ENCODE assay signal across 10 cellular contexts in the genomic region with DNA sequence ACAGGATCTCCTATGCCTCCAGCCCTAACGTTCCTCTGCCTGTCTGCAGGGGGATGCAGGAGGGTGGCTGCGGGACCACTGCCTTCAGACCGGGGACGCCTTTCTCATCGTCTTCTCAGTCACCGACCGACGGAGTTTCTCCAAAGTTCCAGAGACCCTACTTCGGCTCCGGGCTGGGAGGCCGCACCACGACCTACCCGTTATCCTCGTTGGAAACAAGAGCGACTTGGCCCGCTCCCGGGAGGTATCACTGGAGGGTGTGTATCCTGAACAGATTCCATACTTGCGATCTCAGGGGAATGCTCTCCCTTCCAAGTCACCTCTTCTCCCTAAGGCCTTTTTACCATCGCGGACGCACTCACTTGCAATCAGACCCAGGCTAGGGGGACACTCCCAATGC. TPM values are rescaled to one million over a fixed set of nuclear protein-coding genes. Genes with fewer than 3 reads are reported as not detected.
DNase-seq lines count a peak whose midpoint lies in the region; ATAC-seq and TF ChIP-seq lines count a peak whose summit lies in the region.
"Had no signal": no experiment of that assay in that cellular context is flagged by ENCODE, and none has a peak within 500 bp of the region (broad histone marks: within the 10 kb centered on the region; RNA-seq: fewer than 3 reads in every experiment).

No MANE protein-coding gene starts in this region.

- peaks cover 21% of the 10 kb centered on the region for H3K36me3 Mint-ChIP-seq in brain
- H3K36me3 Mint-ChIP-seq in naive B cell, result no peaks in the 10 kb centered on the region

- CTCF ChIA-PET in HCT116 (lab: Charles Lee), result interaction anchor here (1.0 to 7.0 kb wide), 3 partner anchors 14 to 316 kb away, joined by 3 to 51 read pairs (median 6); partner anchors contain the start of gene LRP10

- TF ChIP-seq RAD21 in HCT116 (IDR thresholded peaks at IDR 0.05; ENCODE audit: low read depth), result no peak

- no peaks in the 10 kb centered on the region for H3K9me2 ChIP-seq in HCT116 (ENCODE audit: insufficient read depth)

- H3K9me3 Mint-ChIP-seq in brain, result peaks cover 0 to 5% (median 3%) of the 10 kb centered on the region in 5 experiments
- no peaks in the 10 kb centered on the region for H3K9me3 Mint-ChIP-seq in naive B cell

- intact Hi-C loops in HCT116 (cut with micrococcal nuclease), result loop anchor here (1.0 kb wide), 1 partner anchor 14 kb away; no protein-coding TSS in a partner anchor

- POLR2A ChIA-PET in HCT116 (lab: Charles Lee), result interaction anchor here (1.0 to 1.2 kb wide), 2 partner anchors 13 to 15 kb away, joined by 3 to 5 read pairs; partner anchors contain the start of gene LRP10

- H4K20me1 ChIP-seq in HCT116 (ENCODE audit: insufficient read depth), result no peaks in the 10 kb centered on the region

- TSS peak; percentile 69 for BruUV-seq in HCT116 (replicated peaks; lab: Mats Ljungman, UMichigan)

- no peak for DNase-seq in HCT116 (ENCODE audit: low read depth, low spot score)
- no peak for DNase-seq in naive B cell
- DNase-seq in activated gamma-delta T cell (lab: John Stamatoyannopoulos, UW), result no peak
- DNase-seq in ACHN, result no peak
- DNase-seq in RPMI8226, result no peak
- DNase-seq: kidney glomerular epithelial cell, NCI-H2081 had no signal

- H3K27ac Mint-ChIP-seq in brain (peak overlapping the region in 3 of 5 experiments; percentile 79 to 95 (median 87)), naive B cell (peak overlapping the region; percentile 38 to 99 (median 96))

- H3K4me3 Mint-ChIP-seq in brain (peak overlapping the region; percentile 45 to 85 (median 74)), naive B cell (peak overlapping the region; percentile 75 to 98 (median 93))

- no peak for TF ChIP-seq CTCF in 22Rv1 (IDR thresholded peaks at IDR 0.05)
- no peak for TF ChIP-seq CTCF in HCT116 (IDR thresholded peaks at IDR 0.05 in 2 of 3, conservative IDR thresholded peaks at IDR 0.05 in 1 of 3; ENCODE audit: borderline replicate concordance in 1 of 3, insufficient read depth in 1 of 3, low read depth in 2 of 3, low read length in 2 of 3)
- no peak for TF ChIP-seq CTCF in brain (conservative IDR thresholded peaks at IDR 0.05)

- H3K4me3 ChIP-seq in HCT116 (replicated peaks in 1 of 2; ENCODE audit: low read depth in 1 of 2, low read length in 2 of 2), result peak overlapping the region; percentile 60 to 68

- in situ Hi-C loops in ACHN (cut with HindIII; ENCODE audit: low pct_ligation_motif_present, low pct_unique_long_range_greater_than_20kb, low sequenced_read_pairs), result no loop called here

- H3K27ac ChIP-seq in 22Rv1 (peak overlapping the region; percentile 95), HCT116 (ENCODE audit: low read depth, low read length) (peak overlapping the region; percentile 93)

- peaks cover 31 to 43% of the 10 kb centered on the region in 2 experiments for H3K4me1 ChIP-seq in HCT116 (ENCODE audit: control insufficient read depth in 1 of 2, insufficient read depth in 2 of 2, low read length in 2 of 2)

- RAD21 ChIA-PET in HCT116 (lab: Charles Lee; ENCODE audit: low non-redundant PET in 1 of 2, low total read pairs in 2 of 2, uncharacterized antibody in 2 of 2, unreplicated experiment in 2 of 2), result no interaction called here

- H3K9me3 ChIP-seq in HCT116 (ENCODE audit: control insufficient read depth in 1 of 2, insufficient read depth in 1 of 2, low read depth in 1 of 2, low read length in 2 of 2), result no peaks in the 10 kb centered on the region

- H3K27me3 ChIP-seq in HCT116 (ENCODE audit: insufficient read depth, low read length), result no peaks in the 10 kb centered on the region

- no peaks in the 10 kb centered on the region; the same call in 1 of the 2 replicates for H3K79me2 ChIP-seq in HCT116 (ENCODE audit: insufficient read depth, low read length)

- peak overlapping the region; percentile 79 for H3K4me2 ChIP-seq in HCT116 (ENCODE audit: low read length)

- H3K4me1 Mint-ChIP-seq in brain (peaks cover 70% of the 10 kb centered on the region), naive B cell (peaks cover 60 to 79% (median 75%) of the 10 kb centered on the region in 3 donors)

- H2AFZ ChIP-seq in HCT116 (ENCODE audit: low read depth, low read length, poor library complexity, severe bottlenecking), result peak overlapping the region; percentile 61

- peak overlapping the region; percentile 72 for H3K9ac ChIP-seq in HCT116 (ENCODE audit: low read length)

- peaks cover 10% of the 10 kb centered on the region for H3K27me3 Mint-ChIP-seq in brain
- H3K27me3 Mint-ChIP-seq in naive B cell, result no peaks in the 10 kb centered on the region

- no peak for TF ChIP-seq POLR2A in HCT116 (IDR thresholded peaks at IDR 0.05; ENCODE audit: borderline replicate concordance, extremely low read depth, insufficient read depth, insufficient read length)

- no peaks in the 10 kb centered on the region for H3K36me3 ChIP-seq in HCT116 (ENCODE audit: control insufficient read depth in 1 of 2, insufficient read depth in 2 of 2, low read length in 2 of 2)

- ATAC-seq in HCT116 (no peak), naive B cell (ENCODE audit: low read depth in 2 of 2) (no peak), GM18861 (IDR thresholded peaks at IDR 0.05; ENCODE audit: unreplicated experiment) (no peak)

TF ChIP-seq in HCT116, 20 proteins besides CTCF, POLR2A, EP300 and RAD21:
- TF ChIP-seq JUND (IDR thresholded peaks at IDR 0.05), result no peak
- TF ChIP-seq TCF7L2 (IDR thresholded peaks at IDR 0.05; ENCODE audit: borderline replicate concordance, extremely low read depth, insufficient read depth, insufficient read length), result no peak
- TF ChIP-seq ATF3 (IDR thresholded peaks at IDR 0.05), result no peak
- no peak for TF ChIP-seq EZH2 (IDR thresholded peaks at IDR 0.05)
- no peak for TF ChIP-seq POLR2AphosphoS5 (IDR thresholded peaks at IDR 0.05; ENCODE audit: low read depth, low read length)
- no peak for TF ChIP-seq CBX3 (IDR thresholded peaks at IDR 0.05; ENCODE audit: low read depth)

RNA-seq across cellular contexts. Expression of gene REM2, which starts 3.0 kb away (rescaled TPM):
- 0.47 TPM for total RNA-seq in HCT116 (2021; ENCODE audit: unreplicated experiment)
- polyA plus RNA-seq in HCT116 (2012), result 0.52 and 0.59 TPM in 2 replicates
- polyA plus RNA-seq in brain (ENCODE audit: insufficient read depth, low read depth, low replicate concordance) (9.3 TPM), naive B cell (ENCODE audit: low read depth in 6 of 6) (1 to 10 TPM; 1.1 to 2.3 (median 1.4) TPM)

RNA-seq across cellular contexts. Expression of gene LRP10, which starts 14.4 kb away (rescaled TPM):
- 42.7 TPM for total RNA-seq in HCT116 (2021; ENCODE audit: unreplicated experiment)
- polyA plus RNA-seq in HCT116 (2012), result 61.8 and 77.1 TPM in 2 replicates
- polyA plus RNA-seq in brain (ENCODE audit: insufficient read depth, low read depth, low replicate concordance), result 51.6 TPM
- polyA plus RNA-seq in naive B cell (ENCODE audit: low read depth in 6 of 6), result 100 to 1,000 TPM in 3 of 6 donors, 10 to 100 TPM in 3; 72.7 to 125 (median 92.6) TPM

RNA-seq across cellular contexts. Expression of gene RBM23, which starts 33.0 kb away (rescaled TPM):
- total RNA-seq in HCT116 (2021; ENCODE audit: unreplicated experiment), result 67.2 TPM
- polyA plus RNA-seq in HCT116 (2012), result 51.0 and 54.9 TPM in 2 replicates
- polyA plus RNA-seq in brain (ENCODE audit: insufficient read depth, low read depth, low replicate concordance) (104 TPM), naive B cell (ENCODE audit: low read depth in 6 of 6) (100 to 1,000 TPM in 1 of 6 donors, 10 to 100 TPM in 5; 67.8 to 123 (median 68.8) TPM)

RNA-seq across cellular contexts. Expression of gene PRMT5, which starts 43.2 kb away (rescaled TPM):
- 186 TPM for total RNA-seq in HCT116 (2021; ENCODE audit: unreplicated experiment)
- polyA plus RNA-seq in HCT116 (2012), result 204 TPM in 2 replicates
- polyA plus RNA-seq in brain (ENCODE audit: insufficient read depth, low read depth, low replicate concordance) (64.5 TPM), naive B cell (ENCODE audit: low read depth in 6 of 6) (10 to 100 TPM; 43.7 to 67.6 (median 49.9) TPM)

RNA-seq across cellular contexts. Expression of gene MMP14, which starts 49.6 kb away (rescaled TPM):
- total RNA-seq in HCT116 (2021; ENCODE audit: unreplicated experiment), result 17.8 TPM
- polyA plus RNA-seq in HCT116 (2012), result 14.1 and 15.1 TPM in 2 replicates
- polyA plus RNA-seq in brain (ENCODE audit: insufficient read depth, low read depth, low replicate concordance), result 59.7 TPM
- polyA plus RNA-seq in naive B cell (ENCODE audit: low read depth in 6 of 6), result not detected
